Comparison of ENCODE assay signal across 1 cellular context in genomic region chr11:118435893-118436624, GRCh38.
TF ChIP-seq lines count a peak whose summit lies in the region.

Gene KMT2A, plus strand, starts transcription at chr11:118436492. Its CDS starts 21 bp downstream, at chr11:118436513.

TF ChIP-seq in K562, 482 proteins besides CTCF, POLR2A, EP300 and RAD21 (continued from another document and continues in another):
- TF ChIP-seq CHD7 (IDR thresholded peaks at IDR 0.05; ENCODE audit: low read depth, low read length), result no peak
- TF ChIP-seq THAP12 (CRISPR knock-in tag; IDR thresholded peaks at IDR 0.05), result peak; percentile 88
- no peak for TF ChIP-seq C11orf30 (IDR thresholded peaks at IDR 0.05; ENCODE audit: low read depth)
- peak; percentile 63 for TF ChIP-seq RBBP5 (IDR thresholded peaks at IDR 0.05; ENCODE audit: borderline replicate concordance, insufficient read depth, low read length, poor library complexity, severe bottlenecking)
- peak; percentile 77; the same call in 1 of the 2 replicates for TF ChIP-seq GABPB1 (CRISPR knock-in tag; IDR thresholded peaks at IDR 0.05)
- peak; percentile 98 for TF ChIP-seq RB1 (IDR thresholded peaks at IDR 0.05; ENCODE audit: low read depth)
- TF ChIP-seq VEZF1 (CRISPR knock-in tag; IDR thresholded peaks at IDR 0.05), result peak; percentile 100
- peak; percentile 54; the same call in 1 of the 2 replicates for TF ChIP-seq BHLHE40 (IDR thresholded peaks at IDR 0.05; ENCODE audit: low read length)
- no peak for TF ChIP-seq NFATC3 (IDR thresholded peaks at IDR 0.05)
- TF ChIP-seq PKNOX1 (IDR thresholded peaks at IDR 0.05), result no peak
- peak; percentile 36 for TF ChIP-seq ZFX (CRISPR knock-in tag; IDR thresholded peaks at IDR 0.05)
- TF ChIP-seq SNIP1 (IDR thresholded peaks at IDR 0.05; ENCODE audit: low read depth), result no peak
- peak; percentile 99 for TF ChIP-seq PCBP1 (IDR thresholded peaks at IDR 0.05; ENCODE audit: low read depth, low read length, poor library complexity, severe bottlenecking)
- TF ChIP-seq BCL6 (CRISPR knock-in tag; IDR thresholded peaks at IDR 0.05), result no peak
- TF ChIP-seq HDAC3 (IDR thresholded peaks at IDR 0.05; ENCODE audit: borderline replicate concordance, partially characterized antibody), result no peak
- no peak for TF ChIP-seq SAFB (IDR thresholded peaks at IDR 0.05; ENCODE audit: borderline replicate concordance, low read depth, low read length)
- peak; percentile 69; the same call in 1 of the 2 replicates for TF ChIP-seq RBM17 (IDR thresholded peaks at IDR 0.05; ENCODE audit: borderline replicate concordance, low read depth, low read length)
- no peak for TF ChIP-seq ZNF274 (IDR thresholded peaks at IDR 0.05; ENCODE audit: borderline replicate concordance, low read depth, low read length)
- TF ChIP-seq POLR3A (IDR thresholded peaks at IDR 0.05; ENCODE audit: borderline replicate concordance, extremely low read depth, insufficient read depth, insufficient read length), result no peak
- no peak for TF ChIP-seq ZHX1 (conservative IDR thresholded peaks at IDR 0.05; ENCODE audit: low read length)
- peak; percentile 43 for TF ChIP-seq CHD2 (IDR thresholded peaks at IDR 0.05; ENCODE audit: low read depth, low read length)
- peak; percentile 64 for TF ChIP-seq HNRNPK (IDR thresholded peaks at IDR 0.05; ENCODE audit: low read depth, low read length, poor library complexity, severe bottlenecking)
- no peak for TF ChIP-seq ZNF354B (CRISPR knock-in tag; IDR thresholded peaks at IDR 0.05)
- no peak for TF ChIP-seq PTTG1 (tag; IDR thresholded peaks at IDR 0.05; ENCODE audit: low read depth)
- no peak for TF ChIP-seq DLX4 (CRISPR knock-in tag; IDR thresholded peaks at IDR 0.05)
- TF ChIP-seq THAP7 (CRISPR knock-in tag; IDR thresholded peaks at IDR 0.05), result no peak
- no peak; the same call in 1 of the 2 replicates for TF ChIP-seq ETS1 (conservative IDR thresholded peaks at IDR 0.05; ENCODE audit: control insufficient read depth, low read depth, low read length)
- no peak for TF ChIP-seq BACH1 (tag; IDR thresholded peaks at IDR 0.05)
- TF ChIP-seq SREBF2 (CRISPR knock-in tag; IDR thresholded peaks at IDR 0.05), result no peak
- no peak for TF ChIP-seq BMI1 (IDR thresholded peaks at IDR 0.05; ENCODE audit: low read length)
- TF ChIP-seq HDAC2 (IDR thresholded peaks at IDR 0.05), result no peak; the same call in none of the 2 replicates
- no peak for TF ChIP-seq CBX3 (IDR thresholded peaks at IDR 0.05; ENCODE audit: borderline replicate concordance in 1 of 2, low read length in 2 of 2)
- peak; percentile 37 to 64; a peak in 1 of 4 replicates for TF ChIP-seq TEAD1 (CRISPR knock-in tag; IDR thresholded peaks at IDR 0.05)
- TF ChIP-seq ZNF146 (CRISPR knock-in tag; IDR thresholded peaks at IDR 0.05; ENCODE audit: unreplicated experiment), result no peak
- TF ChIP-seq MBD2 (IDR thresholded peaks at IDR 0.05; ENCODE audit: borderline replicate concordance, low read depth), result peak; percentile 32; the same call in 1 of the 2 replicates
- peak; percentile 49 for TF ChIP-seq TBP (optimal IDR thresholded peaks at IDR 0.05; ENCODE audit: low read depth, low read length)
- TF ChIP-seq STAG1 (CRISPR knock-in tag; IDR thresholded peaks at IDR 0.05; ENCODE audit: borderline replicate concordance), result 0 out of 2 replicates have a peak, but pooled peaks have one; percentile 31
- TF ChIP-seq YY1 (IDR thresholded peaks at IDR 0.05; ENCODE audit: borderline replicate concordance in 1 of 3, control insufficient read depth in 1 of 3, extremely low read depth in 1 of 3, insufficient read depth in 3 of 3, insufficient read length in 1 of 3, insufficient replicate concordance in 2 of 3, low read depth in 1 of 3, low read length in 2 of 3), result peak; percentile 7 to 79 (median 78)
- no peak for TF ChIP-seq ZNF778 (CRISPR knock-in tag; IDR thresholded peaks at IDR 0.05)
- TF ChIP-seq GABPA (tag; conservative IDR thresholded peaks at IDR 0.05; ENCODE audit: low read depth), result peak; percentile 82
